ENCODE assay signal across 1 cellular context in the genomic region with DNA sequence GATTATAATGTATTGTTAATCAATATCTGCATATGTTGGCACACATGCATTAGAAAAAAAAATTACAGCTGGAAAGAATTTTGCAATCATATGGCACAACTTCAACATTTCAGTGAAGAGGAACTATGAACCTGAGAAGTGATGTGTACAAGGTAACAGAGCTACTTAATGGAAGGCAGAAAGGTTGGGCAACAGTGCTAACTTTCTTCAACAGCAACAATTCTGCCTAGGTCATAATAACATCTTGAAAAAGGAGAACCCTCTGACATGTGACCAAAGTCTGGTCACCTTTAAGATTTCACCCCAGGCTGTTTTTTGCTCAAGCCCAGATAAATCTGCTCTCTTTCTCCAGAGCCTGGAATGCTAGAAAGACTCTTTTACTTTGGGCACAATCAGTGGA.
TF ChIP-seq lines count a peak whose summit lies in the region.

No MANE protein-coding gene starts in this region.

TF ChIP-seq in GM23338, 12 proteins besides CTCF, POLR2A, EP300 and RAD21 (continued from another document):
- TF ChIP-seq, protein P1, sequence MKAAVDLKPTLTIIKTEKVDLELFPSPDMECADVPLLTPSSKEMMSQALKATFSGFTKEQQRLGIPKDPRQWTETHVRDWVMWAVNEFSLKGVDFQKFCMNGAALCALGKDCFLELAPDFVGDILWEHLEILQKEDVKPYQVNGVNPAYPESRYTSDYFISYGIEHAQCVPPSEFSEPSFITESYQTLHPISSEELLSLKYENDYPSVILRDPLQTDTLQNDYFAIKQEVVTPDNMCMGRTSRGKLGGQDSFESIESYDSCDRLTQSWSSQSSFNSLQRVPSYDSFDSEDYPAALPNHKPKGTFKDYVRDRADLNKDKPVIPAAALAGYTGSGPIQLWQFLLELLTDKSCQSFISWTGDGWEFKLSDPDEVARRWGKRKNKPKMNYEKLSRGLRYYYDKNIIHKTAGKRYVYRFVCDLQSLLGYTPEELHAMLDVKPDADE (IDR thresholded peaks at IDR 0.05) = no peak
- TF ChIP-seq ZNF331 (CRISPR knock-in tag; IDR thresholded peaks at IDR 0.05; ENCODE audit: low read depth) (no peak), EZH2phosphoT487 (IDR thresholded peaks at IDR 0.05; ENCODE audit: unreplicated experiment) (no peak), JUNB (IDR thresholded peaks at IDR 0.05; ENCODE audit: unreplicated experiment) (no peak), ZNF114 (CRISPR knock-in tag; IDR thresholded peaks at IDR 0.05) (no peak), NANOG (IDR thresholded peaks at IDR 0.05; ENCODE audit: borderline replicate concordance) (no peak), POLR2AphosphoS5 (IDR thresholded peaks at IDR 0.05; ENCODE audit: low read depth) (no peak), CREB1 (CRISPR knock-in tag; IDR thresholded peaks at IDR 0.05; ENCODE audit: low read depth) (no peak), EZH2 (IDR thresholded peaks at IDR 0.05; ENCODE audit: low read depth, unreplicated experiment) (no peak)
- TF ChIP-seq, protein P2, sequence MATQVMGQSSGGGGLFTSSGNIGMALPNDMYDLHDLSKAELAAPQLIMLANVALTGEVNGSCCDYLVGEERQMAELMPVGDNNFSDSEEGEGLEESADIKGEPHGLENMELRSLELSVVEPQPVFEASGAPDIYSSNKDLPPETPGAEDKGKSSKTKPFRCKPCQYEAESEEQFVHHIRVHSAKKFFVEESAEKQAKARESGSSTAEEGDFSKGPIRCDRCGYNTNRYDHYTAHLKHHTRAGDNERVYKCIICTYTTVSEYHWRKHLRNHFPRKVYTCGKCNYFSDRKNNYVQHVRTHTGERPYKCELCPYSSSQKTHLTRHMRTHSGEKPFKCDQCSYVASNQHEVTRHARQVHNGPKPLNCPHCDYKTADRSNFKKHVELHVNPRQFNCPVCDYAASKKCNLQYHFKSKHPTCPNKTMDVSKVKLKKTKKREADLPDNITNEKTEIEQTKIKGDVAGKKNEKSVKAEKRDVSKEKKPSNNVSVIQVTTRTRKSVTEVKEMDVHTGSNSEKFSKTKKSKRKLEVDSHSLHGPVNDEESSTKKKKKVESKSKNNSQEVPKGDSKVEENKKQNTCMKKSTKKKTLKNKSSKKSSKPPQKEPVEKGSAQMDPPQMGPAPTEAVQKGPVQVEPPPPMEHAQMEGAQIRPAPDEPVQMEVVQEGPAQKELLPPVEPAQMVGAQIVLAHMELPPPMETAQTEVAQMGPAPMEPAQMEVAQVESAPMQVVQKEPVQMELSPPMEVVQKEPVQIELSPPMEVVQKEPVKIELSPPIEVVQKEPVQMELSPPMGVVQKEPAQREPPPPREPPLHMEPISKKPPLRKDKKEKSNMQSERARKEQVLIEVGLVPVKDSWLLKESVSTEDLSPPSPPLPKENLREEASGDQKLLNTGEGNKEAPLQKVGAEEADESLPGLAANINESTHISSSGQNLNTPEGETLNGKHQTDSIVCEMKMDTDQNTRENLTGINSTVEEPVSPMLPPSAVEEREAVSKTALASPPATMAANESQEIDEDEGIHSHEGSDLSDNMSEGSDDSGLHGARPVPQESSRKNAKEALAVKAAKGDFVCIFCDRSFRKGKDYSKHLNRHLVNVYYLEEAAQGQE (IDR thresholded peaks at IDR 0.05; ENCODE audit: unreplicated experiment) = no peak
- TF ChIP-seq, protein P3, sequence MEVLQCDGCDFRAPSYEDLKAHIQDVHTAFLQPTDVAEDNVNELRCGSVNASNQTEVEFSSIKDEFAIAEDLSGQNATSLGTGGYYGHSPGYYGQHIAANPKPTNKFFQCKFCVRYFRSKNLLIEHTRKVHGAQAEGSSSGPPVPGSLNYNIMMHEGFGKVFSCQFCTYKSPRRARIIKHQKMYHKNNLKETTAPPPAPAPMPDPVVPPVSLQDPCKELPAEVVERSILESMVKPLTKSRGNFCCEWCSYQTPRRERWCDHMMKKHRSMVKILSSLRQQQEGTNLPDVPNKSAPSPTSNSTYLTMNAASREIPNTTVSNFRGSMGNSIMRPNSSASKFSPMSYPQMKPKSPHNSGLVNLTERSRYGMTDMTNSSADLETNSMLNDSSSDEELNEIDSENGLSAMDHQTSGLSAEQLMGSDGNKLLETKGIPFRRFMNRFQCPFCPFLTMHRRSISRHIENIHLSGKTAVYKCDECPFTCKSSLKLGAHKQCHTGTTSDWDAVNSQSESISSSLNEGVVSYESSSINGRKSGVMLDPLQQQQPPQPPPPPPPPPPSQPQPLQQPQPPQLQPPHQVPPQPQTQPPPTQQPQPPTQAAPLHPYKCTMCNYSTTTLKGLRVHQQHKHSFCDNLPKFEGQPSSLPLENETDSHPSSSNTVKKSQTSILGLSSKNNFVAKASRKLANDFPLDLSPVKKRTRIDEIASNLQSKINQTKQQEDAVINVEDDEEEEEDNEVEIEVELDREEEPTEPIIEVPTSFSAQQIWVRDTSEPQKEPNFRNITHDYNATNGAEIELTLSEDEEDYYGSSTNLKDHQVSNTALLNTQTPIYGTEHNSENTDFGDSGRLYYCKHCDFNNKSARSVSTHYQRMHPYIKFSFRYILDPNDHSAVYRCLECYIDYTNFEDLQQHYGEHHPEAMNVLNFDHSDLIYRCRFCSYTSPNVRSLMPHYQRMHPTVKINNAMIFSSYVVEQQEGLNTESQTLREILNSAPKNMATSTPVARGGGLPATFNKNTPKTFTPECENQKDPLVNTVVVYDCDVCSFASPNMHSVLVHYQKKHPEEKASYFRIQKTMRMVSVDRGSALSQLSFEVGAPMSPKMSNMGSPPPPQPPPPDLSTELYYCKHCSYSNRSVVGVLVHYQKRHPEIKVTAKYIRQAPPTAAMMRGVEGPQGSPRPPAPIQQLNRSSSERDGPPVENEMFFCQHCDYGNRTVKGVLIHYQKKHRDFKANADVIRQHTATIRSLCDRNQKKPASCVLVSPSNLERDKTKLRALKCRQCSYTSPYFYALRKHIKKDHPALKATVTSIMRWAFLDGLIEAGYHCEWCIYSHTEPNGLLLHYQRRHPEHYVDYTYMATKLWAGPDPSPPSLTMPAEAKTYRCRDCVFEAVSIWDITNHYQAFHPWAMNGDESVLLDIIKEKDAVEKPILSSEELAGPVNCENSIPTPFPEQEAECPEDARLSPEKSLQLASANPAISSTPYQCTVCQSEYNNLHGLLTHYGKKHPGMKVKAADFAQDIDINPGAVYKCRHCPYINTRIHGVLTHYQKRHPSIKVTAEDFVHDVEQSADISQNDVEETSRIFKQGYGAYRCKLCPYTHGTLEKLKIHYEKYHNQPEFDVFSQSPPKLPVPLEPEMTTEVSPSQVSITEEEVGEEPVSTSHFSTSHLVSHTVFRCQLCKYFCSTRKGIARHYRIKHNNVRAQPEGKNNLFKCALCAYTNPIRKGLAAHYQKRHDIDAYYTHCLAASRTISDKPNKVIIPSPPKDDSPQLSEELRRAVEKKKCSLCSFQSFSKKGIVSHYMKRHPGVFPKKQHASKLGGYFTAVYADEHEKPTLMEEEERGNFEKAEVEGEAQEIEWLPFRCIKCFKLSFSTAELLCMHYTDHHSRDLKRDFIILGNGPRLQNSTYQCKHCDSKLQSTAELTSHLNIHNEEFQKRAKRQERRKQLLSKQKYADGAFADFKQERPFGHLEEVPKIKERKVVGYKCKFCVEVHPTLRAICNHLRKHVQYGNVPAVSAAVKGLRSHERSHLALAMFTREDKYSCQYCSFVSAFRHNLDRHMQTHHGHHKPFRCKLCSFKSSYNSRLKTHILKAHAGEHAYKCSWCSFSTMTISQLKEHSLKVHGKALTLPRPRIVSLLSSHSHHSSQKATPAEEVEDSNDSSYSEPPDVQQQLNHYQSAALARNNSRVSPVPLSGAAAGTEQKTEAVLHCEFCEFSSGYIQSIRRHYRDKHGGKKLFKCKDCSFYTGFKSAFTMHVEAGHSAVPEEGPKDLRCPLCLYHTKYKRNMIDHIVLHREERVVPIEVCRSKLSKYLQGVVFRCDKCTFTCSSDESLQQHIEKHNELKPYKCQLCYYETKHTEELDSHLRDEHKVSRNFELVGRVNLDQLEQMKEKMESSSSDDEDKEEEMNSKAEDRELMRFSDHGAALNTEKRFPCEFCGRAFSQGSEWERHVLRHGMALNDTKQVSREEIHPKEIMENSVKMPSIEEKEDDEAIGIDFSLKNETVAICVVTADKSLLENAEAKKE (CRISPR knock-in tag; IDR thresholded peaks at IDR 0.05) = no peak
TF ChIP-seq in GM23338: peak in this region for 0.
